1 cellular context compared by ENCODE assay signal in genomic region chr14:37593496-37594237, GRCh38.
A peak's percentile ranks its signal among the peaks of the same experiment; 100 is the strongest.
TF ChIP-seq lines count a peak whose summit lies in the region.

No MANE protein-coding gene starts in this region.

TF ChIP-seq in HepG2, 621 proteins besides CTCF, POLR2A, EP300 and RAD21 (continued from another document):
- TF ChIP-seq ZNF510 (CRISPR knock-in tag; IDR thresholded peaks at IDR 0.05; ENCODE audit: low read depth) = no peak
- peak; percentile 14; the same call in 1 of the 2 replicates for TF ChIP-seq ZNF549 (CRISPR knock-in tag; IDR thresholded peaks at IDR 0.05)
- TF ChIP-seq HDAC1 (CRISPR knock-in tag; IDR thresholded peaks at IDR 0.05) = 0 out of 2 replicates have a peak, but pooled peaks have one; percentile 24
- TF ChIP-seq ZNF670 (CRISPR knock-in tag; IDR thresholded peaks at IDR 0.05; ENCODE audit: borderline replicate concordance) = 0 out of 2 replicates have a peak, but pooled peaks have one; percentile 43
- TF ChIP-seq TEF (CRISPR knock-in tag; IDR thresholded peaks at IDR 0.05) = 0 out of 2 replicates have a peak, but pooled peaks have one; percentile 10
- TF ChIP-seq RBFOX2 (IDR thresholded peaks at IDR 0.05; ENCODE audit: low read depth, low read length) = 0 out of 2 replicates have a peak, but pooled peaks have one; percentile 30
- TF ChIP-seq ZNF20 (CRISPR knock-in tag; IDR thresholded peaks at IDR 0.05) = no peak
- no peak; the same call in 1 of the 2 replicates for TF ChIP-seq ZNF460 (CRISPR knock-in tag; IDR thresholded peaks at IDR 0.05; ENCODE audit: borderline replicate concordance)
- no peak for TF ChIP-seq PPARG (CRISPR knock-in tag; conservative IDR thresholded peaks at IDR 0.05)
- TF ChIP-seq ATF7-NPFF (CRISPR knock-in tag; IDR thresholded peaks at IDR 0.05; ENCODE audit: low read depth) = no peak
- TF ChIP-seq SNAPC2 (CRISPR knock-in tag; IDR thresholded peaks at IDR 0.05) = no peak
- 0 out of 2 replicates have a peak, but pooled peaks have one; percentile 18 for TF ChIP-seq KIAA2018 (CRISPR knock-in tag; IDR thresholded peaks at IDR 0.05; ENCODE audit: borderline replicate concordance)
- no peak for TF ChIP-seq ZBTB49 (CRISPR knock-in tag; IDR thresholded peaks at IDR 0.05; ENCODE audit: borderline replicate concordance)
